In genomic region chr9:72300884-72301283, GRCh38 we compare ENCODE assay signal across 22 cellular contexts.
A peak's percentile ranks its signal among the peaks of the same experiment; 100 is the strongest.
DNase-seq lines count a peak whose midpoint lies in the region; ATAC-seq and TF ChIP-seq lines count a peak whose summit lies in the region.
"Had no signal": no experiment of that assay in that cellular context is flagged by ENCODE, and none has a peak within 500 bp of the region (broad histone marks: within the 10 kb centered on the region; RNA-seq: fewer than 3 reads in every experiment).

No MANE protein-coding gene starts in this region.

- no peaks in the 10 kb centered on the region for H3K9me3 Mint-ChIP-seq in activated B cell treated with CpG ODN at 0.5 μM for 24 hours
- no peaks in the 10 kb centered on the region for H3K9me3 Mint-ChIP-seq in stimulated activated effector memory CD8-positive, alpha-beta T cell treated with anti-CD3 and anti-CD28 coated beads, Interleukin-12 subunit alpha, Interleukin-12 subunit beta, amount 100 ng/mL, for 72 hours
- H3K9me3 Mint-ChIP-seq: stimulated activated naive CD8-positive, alpha-beta T cell treated with anti-CD3 and anti-CD28 coated beads, Interleukin-15, Interleukin-2, amounts not matched to agents 100 ng/mL and 50 ng/mL, for 24 hours had no signal

- TF ChIP-seq POLR2A in adrenal gland (IDR thresholded peaks at IDR 0.05): no peak

- peak overlapping the region; percentile 3 for H3K4me3 Mint-ChIP-seq in activated B cell treated with CpG ODN at 0.5 μM for 24 hours
- no peak overlapping the region for H3K4me3 Mint-ChIP-seq in stimulated activated effector memory CD8-positive, alpha-beta T cell treated with anti-CD3 and anti-CD28 coated beads, Interleukin-12 subunit alpha, Interleukin-12 subunit beta, amount 100 ng/mL, for 72 hours
- H3K4me3 Mint-ChIP-seq: stimulated activated naive CD8-positive, alpha-beta T cell treated with anti-CD3 and anti-CD28 coated beads, Interleukin-15, Interleukin-2, amounts not matched to agents 100 ng/mL and 50 ng/mL, for 24 hours had no signal

- H3K4me1 ChIP-seq in adrenal gland (replicated peaks in 1 of 2) (peaks cover 8 to 9% of the 10 kb centered on the region in 2 donors), tibial artery (peaks cover 0 to 3% (median 0%) of the 10 kb centered on the region in 4 donors)

- intact Hi-C loops in activated B cell treated with CpG ODN at 0.5 μM for 24 hours (cut with micrococcal nuclease): loop anchor here (1.0 kb wide), 1 partner anchor 9 kb away; no protein-coding TSS in a partner anchor
- intact Hi-C loops in adrenal gland (cut with DNase I): no loop called here
- intact Hi-C loops in tibial artery (cut with DNase I; ENCODE audit: low total_unique reads): no loop called here

- CTCF ChIA-PET in activated B cell treated with CpG ODN at 0.5 μM for 24 hours (lab: Charles Lee): no interaction called here

- peaks cover 43% of the 10 kb centered on the region for H3K4me1 Mint-ChIP-seq in activated B cell treated with CpG ODN at 0.5 μM for 24 hours
- H3K4me1 Mint-ChIP-seq in stimulated activated effector memory CD8-positive, alpha-beta T cell treated with anti-CD3 and anti-CD28 coated beads, Interleukin-12 subunit alpha, Interleukin-12 subunit beta, amount 100 ng/mL, for 72 hours: peaks cover 24% of the 10 kb centered on the region

- peak overlapping the region; percentile 69 for H3K27ac Mint-ChIP-seq in activated B cell treated with CpG ODN at 0.5 μM for 24 hours
- H3K27ac Mint-ChIP-seq in stimulated activated effector memory CD8-positive, alpha-beta T cell treated with anti-CD3 and anti-CD28 coated beads, Interleukin-12 subunit alpha, Interleukin-12 subunit beta, amount 100 ng/mL, for 72 hours: peak overlapping the region; percentile 17
- H3K27ac Mint-ChIP-seq: stimulated activated naive CD8-positive, alpha-beta T cell treated with anti-CD3 and anti-CD28 coated beads, Interleukin-15, Interleukin-2, amounts not matched to agents 100 ng/mL and 50 ng/mL, for 24 hours had no signal

- no peak for DNase-seq in activated CD4-positive, CD25-positive, alpha-beta regulatory T cell treated with anti-CD3 and anti-CD28 coated beads, Interleukin-2, amount 50 U/mL, for 72 hours
- DNase-seq in activated B cell treated with CpG ODN at 0.5 μM for 24 hours (no peak), adrenal gland (no peak), tibial artery (no peak)
- DNase-seq in stimulated activated effector memory CD8-positive, alpha-beta T cell treated with anti-CD3 and anti-CD28 coated beads, Interleukin-12 subunit alpha, Interleukin-12 subunit beta, amount 100 ng/mL, for 72 hours (ENCODE audit: low spot score in 2 of 2): no peak
- DNase-seq: activated CD8-positive, alpha-beta memory T cell treated with anti-CD3 and anti-CD28 coated beads, Interleukin-2, amount 50 U/mL, for 4 hours; activated effector memory CD4-positive, alpha-beta T cell treated with Interleukin-2 at 50 U/mL for 16 hours; Calu3; Karpas-422; mesenchymal stem cell; NCI-H1092 treated with DMSO at 0.1 percent for 48 hours; NCI-H2029; retina; SIG-M5; stimulated activated CD4-positive, alpha-beta T cell treated with anti-CD3 and anti-CD28 coated beads, Interleukin-4, amount 100 ng/mL, for 1 hour had no signal

- H3K4me3 ChIP-seq in adrenal gland: no peak overlapping the region
- H3K4me3 ChIP-seq in tibial artery: no peak overlapping the region
- H3K4me3 ChIP-seq: coronary artery, tibial nerve had no signal

- ATAC-seq in activated CD4-positive, CD25-positive, alpha-beta regulatory T cell treated with anti-CD3 and anti-CD28 coated beads, Interleukin-2, amount 50 U/mL, for 24 hours: peak; percentile 24 to 43
- ATAC-seq in HG02678 (IDR thresholded peaks at IDR 0.05; ENCODE audit: unreplicated experiment) (peak; percentile 34), activated B cell treated with CpG ODN at 0.5 μM for 24 hours (ENCODE audit: low read depth) (peak; percentile 18), HG03442 (IDR thresholded peaks at IDR 0.05; ENCODE audit: unreplicated experiment) (no peak)
- no peak for ATAC-seq in stimulated activated effector memory CD8-positive, alpha-beta T cell treated with anti-CD3 and anti-CD28 coated beads, Interleukin-12 subunit alpha, Interleukin-12 subunit beta, amount 100 ng/mL, for 72 hours
- ATAC-seq: HCT116 had no signal

- H3K36me3 ChIP-seq in adrenal gland (replicated peaks in 1 of 2) (no peaks in the 10 kb centered on the region), tibial artery (no peaks in the 10 kb centered on the region)
- H3K36me3 ChIP-seq: tibial nerve had no signal

- H3K27me3 ChIP-seq in adrenal gland: no peaks in the 10 kb centered on the region
- H3K27me3 ChIP-seq in tibial artery: no peaks in the 10 kb centered on the region
- H3K27me3 ChIP-seq: tibial nerve had no signal

- POLR2A ChIA-PET in activated B cell treated with CpG ODN at 0.5 μM for 24 hours (lab: Charles Lee): interaction anchor here (2.3 kb wide), 1 partner anchor 64 kb away, joined by 13 read pairs; the partner anchor contains the start of gene ZFAND5

- no peaks in the 10 kb centered on the region for H3K27me3 Mint-ChIP-seq in activated B cell treated with CpG ODN at 0.5 μM for 24 hours
- H3K27me3 Mint-ChIP-seq: stimulated activated naive CD8-positive, alpha-beta T cell treated with anti-CD3 and anti-CD28 coated beads, Interleukin-15, Interleukin-2, amounts not matched to agents 100 ng/mL and 50 ng/mL, for 24 hours had no signal

- H3K9me3 ChIP-seq in adrenal gland (replicated peaks in 1 of 3) (no peaks in the 10 kb centered on the region), tibial artery (no peaks in the 10 kb centered on the region)
- H3K9me3 ChIP-seq: tibial nerve had no signal

- no peaks in the 10 kb centered on the region for H3K36me3 Mint-ChIP-seq in activated B cell treated with CpG ODN at 0.5 μM for 24 hours (ENCODE audit: low read depth)
- H3K36me3 Mint-ChIP-seq in stimulated activated effector memory CD8-positive, alpha-beta T cell treated with anti-CD3 and anti-CD28 coated beads, Interleukin-12 subunit alpha, Interleukin-12 subunit beta, amount 100 ng/mL, for 72 hours: no peaks in the 10 kb centered on the region

- 89 to 97% (median 92%) methylated on average over 3 of the region's 3 CpGs for WGBS in adrenal gland, 4 donors

- no peak overlapping the region for H3K27ac ChIP-seq in adrenal gland
- H3K27ac ChIP-seq in tibial artery: no peak overlapping the region
- H3K27ac ChIP-seq: coronary artery, tibial nerve had no signal

- no peak for TF ChIP-seq CTCF in activated B cell treated with CpG ODN at 0.5 μM for 24 hours (IDR thresholded peaks at IDR 0.05)
- TF ChIP-seq CTCF in adrenal gland (IDR thresholded peaks at IDR 0.05): no peak
- no peak for TF ChIP-seq CTCF in tibial artery (IDR thresholded peaks at IDR 0.05)

Comparison
In these comparisons a context has a peak if more than half of its experiments do, and no peak if none do; other contexts are left out.
1. ATAC-seq: peak in activated CD4-positive, CD25-positive, alpha-beta regulatory T cell treated with anti-CD3 and anti-CD28 coated beads, Interleukin-2, amount 50 U/mL, for 24 hours (2 of 2), HG02678 (single experiment) and activated B cell treated with CpG ODN at 0.5 μM for 24 hours (single experiment); none in stimulated activated effector memory CD8-positive, alpha-beta T cell treated with anti-CD3 and anti-CD28 coated beads, Interleukin-12 subunit alpha, Interleukin-12 subunit beta, amount 100 ng/mL, for 72 hours (single experiment) and HG03442 (single experiment).